ENCODE assay signal across 11 cellular contexts in genomic region chr6:100796049-100796823, GRCh38.
A peak's percentile ranks its signal among the peaks of the same experiment; 100 is the strongest.
DNase-seq lines count a peak whose midpoint lies in the region; ATAC-seq, FAIRE-seq and TF ChIP-seq lines count a peak whose summit lies in the region.
"Had no signal": no experiment of that assay in that cellular context is flagged by ENCODE, and none has a peak within 500 bp of the region (broad histone marks: within the 10 kb centered on the region; RNA-seq: fewer than 3 reads in every experiment).

No MANE protein-coding gene starts in this region.

- H3K4me2 ChIP-seq in PC-3 (ENCODE audit: low read length) = no peak overlapping the region

- H3K9me3 Mint-ChIP-seq in naive thymus-derived CD8-positive, alpha-beta T cell = no peaks in the 10 kb centered on the region
- no peaks in the 10 kb centered on the region for H3K9me3 Mint-ChIP-seq in T-helper 2 cell treated with Interferon-gamma antibody and Interleukin-4, amounts not matched to agents 5 μg/mL and 100 μg/mL, for 36 hours
- H3K9me3 Mint-ChIP-seq: CD4-positive, CD25-positive, alpha-beta regulatory T cell had no signal

- DNase-seq in GM12891 (ENCODE audit: insufficient read length, low spot score) (no peak), PC-3 (peak; percentile 11)
- no peak for DNase-seq in naive thymus-derived CD8-positive, alpha-beta T cell
- no peak for DNase-seq in stimulated activated CD4-positive, alpha-beta T cell treated with anti-CD3 and anti-CD28 coated beads, Interleukin-2, amount 100 ng/mL, for 48 hours
- DNase-seq in activated T-cell treated with anti-CD3 and anti-CD28 coated beads, Interleukin-2, amount 50 U/mL, for 1 hour = no peak
- no peak for DNase-seq in T-helper 2 cell treated with Interferon-gamma antibody and Interleukin-4, amounts not matched to agents 5 μg/mL and 100 μg/mL, for 36 hours (ENCODE audit: low spot score)
- DNase-seq: stomach had no signal

- TF ChIP-seq POLR2A in GM12891 (IDR thresholded peaks at IDR 0.05; ENCODE audit: low read depth, low read length) = no peak

- no peak overlapping the region for H3K4me3 Mint-ChIP-seq in naive thymus-derived CD8-positive, alpha-beta T cell
- H3K4me3 Mint-ChIP-seq in T-helper 2 cell treated with Interferon-gamma antibody and Interleukin-4, amounts not matched to agents 5 μg/mL and 100 μg/mL, for 36 hours = no peak overlapping the region
- H3K4me3 Mint-ChIP-seq: CD4-positive, CD25-positive, alpha-beta regulatory T cell had no signal

- H3K4me3 ChIP-seq in PC-3 (ENCODE audit: low read length) = no peak overlapping the region
- H3K4me3 ChIP-seq: stomach had no signal

- H2AFZ ChIP-seq in PC-3 (ENCODE audit: low read length) = no peak overlapping the region

- FAIRE-seq in GM12891 (lab: Jason Lieb, UNC) = peak; percentile 43

- peaks cover 0 to 6% (median 5%) of the 10 kb centered on the region in 4 donors for H3K4me1 Mint-ChIP-seq in naive thymus-derived CD8-positive, alpha-beta T cell
- H3K4me1 Mint-ChIP-seq in T-helper 2 cell treated with Interferon-gamma antibody and Interleukin-4, amounts not matched to agents 5 μg/mL and 100 μg/mL, for 36 hours (ENCODE audit: low read depth) = no peaks in the 10 kb centered on the region

- H3K27ac ChIP-seq in PC-3 (ENCODE audit: low read length) = no peak overlapping the region
- H3K27ac ChIP-seq: stomach had no signal

- CTCF ChIA-PET in PC-3 (lab: Charles Lee) = no interaction called here

- no peaks in the 10 kb centered on the region for H3F3A ChIP-seq in PC-3 (ENCODE audit: low read length, unreplicated experiment)

- peaks cover 8% of the 10 kb centered on the region; the same call in 1 of the 2 replicates for H3K79me2 ChIP-seq in PC-3 (ENCODE audit: low read length)

- H3K27me3 ChIP-seq in PC-3 (ENCODE audit: low read length) = no peaks in the 10 kb centered on the region
- H3K27me3 ChIP-seq: stomach had no signal

- H3K9ac ChIP-seq in PC-3 (ENCODE audit: low read length) = no peak overlapping the region

- POLR2A ChIA-PET in PC-3 (lab: Charles Lee; ENCODE audit: unreplicated experiment) = no interaction called here
- POLR2A ChIA-PET in naive thymus-derived CD8-positive, alpha-beta T cell (lab: Charles Lee) = no interaction called here

- H3K27me3 Mint-ChIP-seq in naive thymus-derived CD8-positive, alpha-beta T cell = no peaks in the 10 kb centered on the region
- no peaks in the 10 kb centered on the region for H3K27me3 Mint-ChIP-seq in T-helper 2 cell treated with Interferon-gamma antibody and Interleukin-4, amounts not matched to agents 5 μg/mL and 100 μg/mL, for 36 hours (ENCODE audit: low read depth)
- H3K27me3 Mint-ChIP-seq: CD4-positive, CD25-positive, alpha-beta regulatory T cell had no signal

- intact Hi-C loops in PC-3 (cut with micrococcal nuclease) = no loop called here

- H3K4me1 ChIP-seq in PC-3 (ENCODE audit: insufficient read depth, low read length) = peaks cover 10% of the 10 kb centered on the region
- H3K4me1 ChIP-seq: stomach had no signal

- H3K9me3 ChIP-seq in PC-3 (ENCODE audit: low read length) = no peaks in the 10 kb centered on the region
- H3K9me3 ChIP-seq: stomach had no signal

- H3K27ac Mint-ChIP-seq in naive thymus-derived CD8-positive, alpha-beta T cell = no peak overlapping the region
- H3K27ac Mint-ChIP-seq in T-helper 2 cell treated with Interferon-gamma antibody and Interleukin-4, amounts not matched to agents 5 μg/mL and 100 μg/mL, for 36 hours = no peak overlapping the region

- peak; percentile 22; the same call in 1 of the 2 replicates for TF ChIP-seq CTCF in PC-3 (conservative IDR thresholded peaks at IDR 0.05; ENCODE audit: low read depth, low read length)

- H3K36me3 Mint-ChIP-seq in naive thymus-derived CD8-positive, alpha-beta T cell = peaks cover 0 to 63% (median 38%) of the 10 kb centered on the region in 3 donors
- peaks cover 32% of the 10 kb centered on the region for H3K36me3 Mint-ChIP-seq in T-helper 2 cell treated with Interferon-gamma antibody and Interleukin-4, amounts not matched to agents 5 μg/mL and 100 μg/mL, for 36 hours (ENCODE audit: low read depth)

- H3K36me3 ChIP-seq in PC-3 (ENCODE audit: low read depth, low read length) = no peaks in the 10 kb centered on the region

- no TSS peak for BruUV-seq in PC-3 (replicated peaks; lab: Mats Ljungman, UMichigan)

- no peaks in the 10 kb centered on the region for H4K20me1 ChIP-seq in PC-3 (ENCODE audit: low read length)

- peak; percentile 91 for ATAC-seq in GM21360 (IDR thresholded peaks at IDR 0.05; ENCODE audit: unreplicated experiment)
- peak; percentile 99 for ATAC-seq in HG03103 (IDR thresholded peaks at IDR 0.05; ENCODE audit: low read depth, unreplicated experiment)
- ATAC-seq in PC-3 = peak; percentile 65
- ATAC-seq in naive thymus-derived CD8-positive, alpha-beta T cell = no peak
- ATAC-seq: sciatic nerve had no signal

- no peaks in the 10 kb centered on the region for H3K9me2 ChIP-seq in PC-3 (replicated peaks; ENCODE audit: low read length)

TF ChIP-seq in GM12891, 5 proteins besides CTCF, POLR2A, EP300 and RAD21:
- no peak for TF ChIP-seq POLR2AphosphoS5 (IDR thresholded peaks at IDR 0.05; ENCODE audit: low read depth, low read length)
- no peak for TF ChIP-seq POU2F2 (IDR thresholded peaks at IDR 0.05; ENCODE audit: low read depth, low read length)
- TF ChIP-seq PAX5 (IDR thresholded peaks at IDR 0.05; ENCODE audit: insufficient read depth, low read length, severe bottlenecking) = no peak
- no peak for TF ChIP-seq SPI1 (IDR thresholded peaks at IDR 0.05; ENCODE audit: low read depth, low read length)
- no peak for TF ChIP-seq TAF1 (IDR thresholded peaks at IDR 0.05; ENCODE audit: low read depth, low read length)
TF ChIP-seq in GM12891: peak in this region for 0.

Comparison
In these comparisons a context has a peak if more than half of its experiments do, and no peak if none do; other contexts are left out.
1. ATAC-seq: peak in GM21360 (single experiment), HG03103 (single experiment) and PC-3 (single experiment); none in naive thymus-derived CD8-positive, alpha-beta T cell (0 of 2).